In the genomic region with DNA sequence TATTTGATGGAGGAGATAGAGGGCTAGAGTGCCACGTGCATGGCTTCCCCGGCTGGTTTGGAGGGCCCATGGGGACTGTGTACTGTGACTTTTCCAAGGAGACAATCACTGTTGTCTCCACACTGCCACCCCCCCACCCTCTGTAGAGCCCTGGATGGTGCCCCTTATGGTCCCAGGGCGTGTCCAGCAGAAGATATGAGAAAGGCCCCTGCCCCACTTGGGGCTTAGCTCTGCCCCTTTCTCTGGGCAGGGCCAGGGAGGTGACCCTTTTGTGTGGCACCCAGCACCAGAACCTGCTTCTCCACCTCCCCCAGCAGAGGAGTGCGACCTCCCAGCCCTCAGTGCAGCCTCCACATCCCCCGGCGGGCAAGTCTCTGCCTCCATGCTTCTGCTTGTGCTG, we compare ENCODE assay signal across 1 cellular context.
TF ChIP-seq lines count a peak whose summit lies in the region.

No MANE protein-coding gene starts in this region.

TF ChIP-seq in WTC11, 78 proteins besides CTCF, POLR2A, EP300 and RAD21 (continued from another document):
- TF ChIP-seq, protein P1, sequence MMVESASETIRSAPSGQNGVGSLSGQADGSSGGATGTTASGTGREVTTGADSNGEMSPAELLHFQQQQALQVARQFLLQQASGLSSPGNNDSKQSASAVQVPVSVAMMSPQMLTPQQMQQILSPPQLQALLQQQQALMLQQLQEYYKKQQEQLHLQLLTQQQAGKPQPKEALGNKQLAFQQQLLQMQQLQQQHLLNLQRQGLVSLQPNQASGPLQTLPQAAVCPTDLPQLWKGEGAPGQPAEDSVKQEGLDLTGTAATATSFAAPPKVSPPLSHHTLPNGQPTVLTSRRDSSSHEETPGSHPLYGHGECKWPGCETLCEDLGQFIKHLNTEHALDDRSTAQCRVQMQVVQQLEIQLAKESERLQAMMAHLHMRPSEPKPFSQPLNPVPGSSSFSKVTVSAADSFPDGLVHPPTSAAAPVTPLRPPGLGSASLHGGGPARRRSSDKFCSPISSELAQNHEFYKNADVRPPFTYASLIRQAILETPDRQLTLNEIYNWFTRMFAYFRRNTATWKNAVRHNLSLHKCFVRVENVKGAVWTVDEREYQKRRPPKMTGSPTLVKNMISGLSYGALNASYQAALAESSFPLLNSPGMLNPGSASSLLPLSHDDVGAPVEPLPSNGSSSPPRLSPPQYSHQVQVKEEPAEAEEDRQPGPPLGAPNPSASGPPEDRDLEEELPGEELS (CRISPR knock-in tag; IDR thresholded peaks at IDR 0.05): no peak
TF ChIP-seq in WTC11: peak in this region for 0.
